Comparison of ENCODE assay signal across 6 cellular contexts in genomic region chr6:10720960-10721849, GRCh38. TPM values are rescaled to one million over a fixed set of nuclear protein-coding genes. Genes with fewer than 3 reads are reported as not detected.
DNase-seq lines count a peak whose midpoint lies in the region; ATAC-seq, FAIRE-seq and TF ChIP-seq lines count a peak whose summit lies in the region.
"Not testable (repeated sequence)": the region's sequence is repeated elsewhere in the genome, so short reads cannot be mapped to it uniquely, and the experiment has no call there.

No MANE protein-coding gene starts in this region.

- TF ChIP-seq RAD21 in A549 (conservative IDR thresholded peaks at IDR 0.05 in 1 of 2, IDR thresholded peaks at IDR 0.05 in 1 of 2) = not testable (repeated sequence)

- not testable (repeated sequence) for H2AFZ ChIP-seq in astrocyte (ENCODE audit: low read depth, low read length)

- H3K27ac ChIP-seq in A549 (peak overlapping the region; percentile 95; a peak in 5 of 6 replicates), HL-60 (replicated peaks) (peak overlapping the region; percentile 83), SK-N-MC (peak overlapping the region; percentile 75)
- H3K27ac ChIP-seq in astrocyte (ENCODE audit: low read depth, low read length) = not testable (repeated sequence)

- TF ChIP-seq POLR2A in A549 (IDR thresholded peaks at IDR 0.05; ENCODE audit: low read length) = not testable (repeated sequence)

- not testable (repeated sequence) for H3K36me3 ChIP-seq in SK-N-MC (ENCODE audit: insufficient read depth, low read length); astrocyte (ENCODE audit: insufficient read depth, low read length)

- H4K20me1 ChIP-seq in astrocyte (ENCODE audit: insufficient read depth, low read length) = not testable (repeated sequence)

- not testable (repeated sequence) for FAIRE-seq in A549 (lab: Jason Lieb, UNC); astrocyte (lab: Jason Lieb, UNC)

- POLR2A ChIA-PET in A549 (lab: Yijun Ruan, JAX) = interaction anchor here (0.5 to 2.2 kb wide), 2 partner anchors 26 kb away, joined by 3 to 31 read pairs; partner anchors contain the start of genes C6orf52 and PAK1IP1

- not testable (repeated sequence) for H3K27me3 Mint-ChIP-seq in astrocyte (ENCODE audit: low read depth, unreplicated experiment); osteocyte (ENCODE audit: unreplicated experiment)

- H3K27ac Mint-ChIP-seq in astrocyte (ENCODE audit: unreplicated experiment) = not testable (repeated sequence)
- peak overlapping the region; percentile 98 for H3K27ac Mint-ChIP-seq in osteocyte (ENCODE audit: unreplicated experiment)

- H3K9me3 ChIP-seq in A549; SK-N-MC (ENCODE audit: low read depth, low read length); astrocyte (ENCODE audit: insufficient read depth, low read depth, low read length): not testable (repeated sequence)

- H3K4me1 Mint-ChIP-seq in astrocyte (ENCODE audit: low read depth, unreplicated experiment) (peaks cover 30% of the 10 kb centered on the region), osteocyte (ENCODE audit: unreplicated experiment) (peaks cover 32% of the 10 kb centered on the region)

- WGBS in A549 (ENCODE audit: missing lambda C conversion rate) = 94% methylated on average over 15 of the region's 17 CpGs

- TF ChIP-seq CTCF in A549 (IDR thresholded peaks at IDR 0.05); HL-60 (IDR thresholded peaks at IDR 0.05; ENCODE audit: insufficient read depth, low read length); astrocyte (IDR thresholded peaks at IDR 0.05; ENCODE audit: insufficient read depth, low read depth, low read length); osteocyte (IDR thresholded peaks at IDR 0.05): not testable (repeated sequence)

- ATAC-seq in A549 = not testable (repeated sequence)

- TF ChIP-seq EP300 in A549 (IDR thresholded peaks at IDR 0.05) = not testable (repeated sequence)

- H3K4me2 ChIP-seq in A549 = peak overlapping the region; percentile 93; the same call in 2 of the 3 replicates
- H3K4me2 ChIP-seq in astrocyte (ENCODE audit: low read length) = peak overlapping the region; percentile 67

- peaks cover 31% of the 10 kb centered on the region for H3K79me2 ChIP-seq in astrocyte (ENCODE audit: insufficient read depth, low read length)

- H3K4me3 Mint-ChIP-seq in astrocyte (ENCODE audit: unreplicated experiment) (peak overlapping the region; percentile 97), osteocyte (ENCODE audit: unreplicated experiment) (peak overlapping the region; percentile 98)

- not testable (repeated sequence) for H3K27me3 ChIP-seq in HL-60 (ENCODE audit: insufficient read depth, poor library complexity, severe bottlenecking); astrocyte (ENCODE audit: insufficient read depth, low read length)

- not testable (repeated sequence) for H3K9me3 Mint-ChIP-seq in astrocyte (ENCODE audit: unreplicated experiment); osteocyte (ENCODE audit: unreplicated experiment)

- H3K4me1 ChIP-seq in A549 (peaks cover 17% of the 10 kb centered on the region), astrocyte (ENCODE audit: insufficient read depth, low read length) (peaks cover 15% of the 10 kb centered on the region)

- H3K4me3 ChIP-seq in A549; SK-N-MC; astrocyte (ENCODE audit: insufficient read depth, low read depth, low read length): not testable (repeated sequence)
- peak overlapping the region; percentile 49 for H3K4me3 ChIP-seq in HL-60 (replicated peaks; ENCODE audit: insufficient read depth, low read length)

- peaks cover 13% of the 10 kb centered on the region for H3K36me3 Mint-ChIP-seq in astrocyte (ENCODE audit: low read depth, unreplicated experiment)
- not testable (repeated sequence) for H3K36me3 Mint-ChIP-seq in osteocyte (ENCODE audit: unreplicated experiment)

- CTCF ChIA-PET in A549 (lab: Yijun Ruan, JAX) = interaction anchor here (0.7 to 2.2 kb wide), 5 partner anchors 10 to 45 kb away, joined by 3 to 5 read pairs (median 4); no protein-coding TSS in a partner anchor

- H3K9ac ChIP-seq in SK-N-MC (ENCODE audit: insufficient read length); astrocyte (ENCODE audit: low read length): not testable (repeated sequence)

- DNase-seq in A549 (ENCODE audit: low read depth in 1 of 2, low spot score in 1 of 2); SK-N-MC (ENCODE audit: low read depth, low spot score); astrocyte (ENCODE audit: low read depth); osteocyte (ENCODE audit: extremely low spot score, unreplicated experiment): not testable (repeated sequence)
- peak in 1 of 2 experiments; percentile 27 for DNase-seq in HL-60 (ENCODE audit: low read depth in 1 of 2, low spot score in 1 of 2)
- peak; percentile 34 for DNase-seq in glomerular visceral epithelial cell (ENCODE audit: extremely low spot score)

RNA-seq across cellular contexts. Expression of gene TMEM14C, which starts 1.7 kb away (rescaled TPM):
- polyA plus RNA-seq in A549 (2011; rRNA removed) = 173 and 230 TPM in 2 replicates
- polyA plus RNA-seq in A549 (2012; cell fraction: cytosol; rRNA removed) = 185 and 217 TPM in 2 replicates
- 111 and 117 TPM in 2 replicates for polyA plus RNA-seq in A549 (2012; cell fraction: nucleus; rRNA removed)
- polyA plus RNA-seq in A549 (2017; fragmentation: RNase III; extraction: RNeasy Plus Mini Kit Qiagen cat#74134 plus additional on column Dnase treatment) = 152 to 178 TPM (median 161 TPM) in 3 replicates
- polyA minus RNA-seq in A549 (2011; rRNA and poly(A)+ RNA removed) = 40.2 and 46.0 TPM in 2 replicates
- total RNA-seq in astrocyte = 128 and 134 TPM in 2 replicates
- total RNA-seq in osteocyte = 121 and 122 TPM in 2 replicates

RNA-seq across cellular contexts. Expression of gene TMEM14B, which starts 26.4 kb away (rescaled TPM):
- 113 and 177 TPM in 2 replicates for polyA plus RNA-seq in A549 (2011; rRNA removed)
- 112 and 120 TPM in 2 replicates for polyA plus RNA-seq in A549 (2012; cell fraction: cytosol; rRNA removed)
- polyA plus RNA-seq in A549 (2012; cell fraction: nucleus; rRNA removed) = 35.5 and 56.5 TPM in 2 replicates
- polyA plus RNA-seq in A549 (2017; fragmentation: RNase III; extraction: RNeasy Plus Mini Kit Qiagen cat#74134 plus additional on column Dnase treatment) = 118 to 152 TPM (median 121 TPM) in 3 replicates
- 29.2 and 36.2 TPM in 2 replicates for polyA minus RNA-seq in A549 (2011; rRNA and poly(A)+ RNA removed)
- 52.2 and 52.8 TPM in 2 replicates for total RNA-seq in astrocyte
- 59.0 and 61.6 TPM in 2 replicates for total RNA-seq in osteocyte

RNA-seq across cellular contexts. Expression of gene PAK1IP1, which starts 26.4 kb away (rescaled TPM):
- polyA plus RNA-seq in A549 (2011; rRNA removed) (26.8 and 33.4 TPM in 2 replicates), A549 (2017; fragmentation: RNase III; extraction: RNeasy Plus Mini Kit Qiagen cat#74134 plus additional on column Dnase treatment) (23.1 to 30.4 TPM (median 23.5 TPM) in 3 replicates)
- polyA plus RNA-seq in A549 (2012; cell fraction: cytosol; rRNA removed) = 12.1 and 14.8 TPM in 2 replicates
- 5.0 and 6.4 TPM in 2 replicates for polyA plus RNA-seq in A549 (2012; cell fraction: nucleus; rRNA removed)
- polyA minus RNA-seq in A549 (2011; rRNA and poly(A)+ RNA removed) = 8.0 and 8.2 TPM in 2 replicates
- total RNA-seq in astrocyte (20.1 and 21.9 TPM in 2 replicates), osteocyte (12.2 and 13.8 TPM in 2 replicates)

RNA-seq across cellular contexts. Expression of gene C6orf52, which starts 26.8 kb away (rescaled TPM):
- polyA plus RNA-seq in A549 (2011; rRNA removed) (2.2 and 3.2 TPM in 2 replicates), A549 (2017; fragmentation: RNase III; extraction: RNeasy Plus Mini Kit Qiagen cat#74134 plus additional on column Dnase treatment) (1.3 to 1.7 TPM (median 1.4 TPM) in 3 replicates)
- polyA plus RNA-seq in A549 (2012; cell fraction: cytosol; rRNA removed) = 1.3 and 1.6 TPM in 2 replicates
- 0.32 and 0.61 TPM in 2 replicates for polyA plus RNA-seq in A549 (2012; cell fraction: nucleus; rRNA removed)
- polyA minus RNA-seq in A549 (2011; rRNA and poly(A)+ RNA removed) = 0.70 TPM in 1 of 2 replicates, not detected in the other
- total RNA-seq in astrocyte (2.3 and 2.9 TPM in 2 replicates), osteocyte (0.73 and 0.84 TPM in 2 replicates)
